8 cellular contexts compared by ENCODE assay signal in the genomic region with DNA sequence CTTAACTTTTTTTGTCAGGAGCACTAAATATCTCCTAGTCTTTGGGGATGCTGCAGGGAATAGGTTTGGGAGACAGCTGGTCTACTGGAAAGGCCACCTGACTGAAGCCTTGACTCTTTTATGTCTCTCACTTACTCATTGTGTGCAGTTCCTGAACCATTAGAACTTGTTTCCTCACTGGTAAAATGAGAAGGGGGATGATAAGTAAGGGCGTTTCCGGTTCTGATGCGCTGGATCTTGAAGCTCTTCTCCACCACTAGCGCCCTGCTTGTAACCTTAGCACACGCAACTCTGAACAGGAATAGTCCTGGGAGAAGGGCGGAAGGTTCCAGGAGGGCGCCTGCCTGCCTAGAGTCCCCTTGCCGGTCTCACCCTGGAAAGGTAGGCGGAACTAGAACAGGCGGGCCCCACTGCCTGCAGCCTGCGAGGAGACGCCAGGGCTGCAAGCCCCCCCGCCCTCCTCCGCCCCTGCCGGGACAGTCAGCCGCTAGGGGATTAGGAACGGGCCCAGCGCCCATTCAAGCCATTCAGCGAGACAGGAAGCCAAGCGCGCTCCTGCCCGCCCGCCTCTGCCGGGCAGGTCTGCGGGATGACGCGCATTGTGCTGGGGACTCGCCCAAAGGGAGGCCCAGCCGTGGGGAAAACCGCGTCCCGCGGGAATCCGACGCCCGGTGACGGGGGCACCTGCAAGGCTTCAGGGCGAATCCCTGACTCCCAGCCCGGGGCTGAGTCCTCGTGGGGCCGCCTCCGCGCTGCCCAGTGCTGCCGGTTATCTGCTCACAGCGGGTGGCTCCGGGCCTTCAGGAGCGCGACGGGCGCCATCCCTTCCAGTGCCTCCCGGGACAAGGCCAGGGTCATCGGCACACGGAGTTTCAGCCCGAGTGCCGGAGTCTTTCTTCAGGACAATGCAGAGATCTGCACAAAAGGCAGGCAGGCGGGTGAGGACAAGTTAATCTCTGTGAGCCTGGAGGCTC.
DNase-seq lines count a peak whose midpoint lies in the region; ATAC-seq lines count a peak whose summit lies in the region.

No MANE protein-coding gene starts in this region.

- H3K27ac Mint-ChIP-seq in effector memory CD8-positive, alpha-beta T cell = peak overlapping the region in 1 of 2 donors; percentile 3
- H3K27ac Mint-ChIP-seq in memory B cell = no peak overlapping the region

- peaks cover 85 to 98% of the 10 kb centered on the region in 2 donors for H3K27me3 Mint-ChIP-seq in effector memory CD8-positive, alpha-beta T cell
- peaks cover 48% of the 10 kb centered on the region for H3K27me3 Mint-ChIP-seq in memory B cell

- peaks cover 0 to 3% of the 10 kb centered on the region in 2 donors for H3K9me3 Mint-ChIP-seq in effector memory CD8-positive, alpha-beta T cell
- peaks cover 6% of the 10 kb centered on the region for H3K9me3 Mint-ChIP-seq in memory B cell

- DNase-seq in Ammon's horn (ENCODE audit: low spot score) (peak; percentile 8), memory B cell (ENCODE audit: low spot score in 2 of 2) (peak; percentile 26 to 46), GDM1 (lab: John Stamatoyannopoulos, UW) (no peak), SW 1271 (lab: John Stamatoyannopoulos, UW) (no peak)
- peak; percentile 48 for DNase-seq in activated CD4-positive, alpha-beta T cell treated with anti-CD3 and anti-CD28 coated beads for 48 hours
- DNase-seq in effector memory CD8-positive, alpha-beta T cell = peak in 1 of 3 experiments; percentile 1
- DNase-seq in stimulated activated CD8-positive, alpha-beta memory T cell treated with anti-CD3 and anti-CD28 coated beads, Interleukin-7, amount 100 ng/mL, for 24 hours (ENCODE audit: low read depth) = peak; percentile 7

- H3K36me3 Mint-ChIP-seq in effector memory CD8-positive, alpha-beta T cell (ENCODE audit: insufficient read depth) = no peaks in the 10 kb centered on the region
- H3K36me3 Mint-ChIP-seq in memory B cell = peaks cover 4% of the 10 kb centered on the region

- peak overlapping the region; percentile 17 to 35 for H3K4me3 Mint-ChIP-seq in effector memory CD8-positive, alpha-beta T cell
- peak overlapping the region; percentile 55 for H3K4me3 Mint-ChIP-seq in memory B cell

- peaks cover 0 to 4% of the 10 kb centered on the region in 2 donors for H3K4me1 Mint-ChIP-seq in effector memory CD8-positive, alpha-beta T cell (ENCODE audit: low read depth in 2 of 2)
- H3K4me1 Mint-ChIP-seq in memory B cell = peaks cover 6% of the 10 kb centered on the region

- ATAC-seq in HG02973 (IDR thresholded peaks at IDR 0.05; ENCODE audit: unreplicated experiment) (peak; percentile 64), memory B cell (ENCODE audit: low read depth) (peak; percentile 81)
- ATAC-seq in effector memory CD8-positive, alpha-beta T cell (replicated peaks) = peak; percentile 54

Comparison
In these comparisons a context has a peak if more than half of its experiments do, and no peak if none do; other contexts are left out.
1. DNase-seq: peak in Ammon's horn (single experiment), activated CD4-positive, alpha-beta T cell treated with anti-CD3 and anti-CD28 coated beads for 48 hours (single experiment), memory B cell (2 of 2) and stimulated activated CD8-positive, alpha-beta memory T cell treated with anti-CD3 and anti-CD28 coated beads, Interleukin-7, amount 100 ng/mL, for 24 hours (single experiment); none in GDM1 (single experiment) and SW 1271 (0 of 2).
2. Peak in every context shown above with its lines, with median percentiles within 50 percentile points of each other: ATAC-seq.